In genomic region chr22:38243007-38243775, GRCh38 we compare ENCODE assay signal across 10 cellular contexts. TPM values are rescaled to one million over a fixed set of nuclear protein-coding genes. Genes with fewer than 3 reads are reported as not detected.
DNase-seq lines count a peak whose midpoint lies in the region; ATAC-seq and TF ChIP-seq lines count a peak whose summit lies in the region.
"Had no signal": no experiment of that assay in that cellular context is flagged by ENCODE, and none has a peak within 500 bp of the region (broad histone marks: within the 10 kb centered on the region; RNA-seq: fewer than 3 reads in every experiment).

No MANE protein-coding gene starts in this region.

- no peak for ATAC-seq in activated naive CD4-positive, alpha-beta T cell treated with anti-CD3 and anti-CD28 coated beads, Interleukin-2, amount 50 U/mL, for 72 hours
- ATAC-seq in lower lobe of right lung (peak; percentile 17 to 68), aorta (ENCODE audit: low FRiP score) (peak; percentile 17), HG03097 (IDR thresholded peaks at IDR 0.05; ENCODE audit: low FRiP score, unreplicated experiment) (no peak), HG02588 (IDR thresholded peaks at IDR 0.05; ENCODE audit: unreplicated experiment) (no peak)
- ATAC-seq in stimulated activated naive CD8-positive, alpha-beta T cell treated with anti-CD3 and anti-CD28 coated beads, Interleukin-15, Interleukin-2, amounts not matched to agents 100 U/mL and 50 U/mL, for 24 hours: no peak

- H3K36me3 Mint-ChIP-seq in activated naive CD4-positive, alpha-beta T cell treated with anti-CD3 and anti-CD28 coated beads, Interleukin-2, amount 50 U/mL, for 72 hours: no peaks in the 10 kb centered on the region

- H3K9me3 ChIP-seq in lower lobe of right lung (no peaks in the 10 kb centered on the region), aorta (ENCODE audit: control insufficient read depth, low read length) (no peaks in the 10 kb centered on the region)

- H3K27me3 ChIP-seq in brain microvascular endothelial cell (replicated peaks): no peaks in the 10 kb centered on the region
- no peaks in the 10 kb centered on the region for H3K27me3 ChIP-seq in lower lobe of right lung (ENCODE audit: low read depth)
- no peaks in the 10 kb centered on the region for H3K27me3 ChIP-seq in aorta (ENCODE audit: control insufficient read depth in 1 of 2, insufficient read depth in 2 of 2, low read length in 1 of 2)

- no peak for DNase-seq in activated naive CD4-positive, alpha-beta T cell treated with anti-CD3 and anti-CD28 coated beads, Interleukin-2, amount 50 U/mL, for 72 hours (ENCODE audit: low spot score in 2 of 2)
- DNase-seq in activated naive CD4-positive, alpha-beta T cell treated with Interleukin-2 at 50 U/mL for 16 hours: no peak
- DNase-seq in brain microvascular endothelial cell (peak; percentile 49), lower lobe of right lung (no peak), aorta (no peak)
- no peak for DNase-seq in stimulated activated naive CD8-positive, alpha-beta T cell treated with anti-CD3 and anti-CD28 coated beads, Interleukin-15, Interleukin-2, amounts not matched to agents 100 U/mL and 50 U/mL, for 24 hours
- DNase-seq: foreskin melanocyte had no signal

- peak overlapping the region; percentile 44 to 77 for H3K27ac Mint-ChIP-seq in activated naive CD4-positive, alpha-beta T cell treated with anti-CD3 and anti-CD28 coated beads, Interleukin-2, amount 50 U/mL, for 72 hours

- intact Hi-C loops in lower lobe of right lung (cut with DNase I): no loop called here
- intact Hi-C loops in aorta (cut with DNase I): no loop called here

- 55 to 63% methylated on average over 20 of the region's 20 CpGs for WGBS in aorta, 2 donors

- TF ChIP-seq CTCF in brain microvascular endothelial cell (IDR thresholded peaks at IDR 0.05; ENCODE audit: low read depth, low read length, missing control alignments) (no peak), lower lobe of right lung (IDR thresholded peaks at IDR 0.05) (no peak)

- no peaks in the 10 kb centered on the region for H3K9me3 Mint-ChIP-seq in activated naive CD4-positive, alpha-beta T cell treated with anti-CD3 and anti-CD28 coated beads, Interleukin-2, amount 50 U/mL, for 72 hours

- H3K4me1 ChIP-seq in lower lobe of right lung (peaks cover 41% of the 10 kb centered on the region), aorta (ENCODE audit: control insufficient read depth in 1 of 2, insufficient read depth in 2 of 2, low read length in 2 of 2) (peaks cover 0 to 5% of the 10 kb centered on the region in 2 donors)

- no peak overlapping the region for H3K4me3 ChIP-seq in brain microvascular endothelial cell (ENCODE audit: low read depth, low read length)
- no peak overlapping the region for H3K4me3 ChIP-seq in lower lobe of right lung
- no peak overlapping the region for H3K4me3 ChIP-seq in aorta (ENCODE audit: low read length in 2 of 2)

- H3K27ac ChIP-seq in brain microvascular endothelial cell: peak overlapping the region; percentile 45
- H3K27ac ChIP-seq in lower lobe of right lung: peak overlapping the region; percentile 47
- H3K27ac ChIP-seq in aorta (ENCODE audit: low read depth in 1 of 2, low read length in 2 of 2): no peak overlapping the region
- H3K27ac ChIP-seq: 22Rv1 had no signal

- H3K36me3 ChIP-seq in brain microvascular endothelial cell (replicated peaks) (peaks cover 37% of the 10 kb centered on the region), lower lobe of right lung (peaks cover 47% of the 10 kb centered on the region), aorta (ENCODE audit: control insufficient read depth in 1 of 2, insufficient read depth in 2 of 2, low read length in 1 of 2) (no peaks in the 10 kb centered on the region)

- in situ Hi-C loops in brain microvascular endothelial cell (cut with HindIII; ENCODE audit: low pct_ligation_motif_present, low sequenced_read_pairs): no loop called here

RNA-seq across cellular contexts. Expression of gene TMEM184B, which starts 29.6 kb away (rescaled TPM):
- total RNA-seq in activated naive CD4-positive, alpha-beta T cell treated with anti-CD3 and anti-CD28 coated beads, Interleukin-2, amount 50 U/mL, for 72 hours: 10 to 100 TPM; 21.4 to 22.0 TPM
- 77.7 TPM for total RNA-seq in lower lobe of right lung
- 10 to 100 TPM; 96.3 to 96.9 TPM for total RNA-seq in aorta
- 10 to 100 TPM; 17.2 to 46.8 TPM for polyA plus RNA-seq in aorta

RNA-seq across cellular contexts. Expression of gene MAFF, which starts 41.4 kb away (rescaled TPM):
- total RNA-seq in activated naive CD4-positive, alpha-beta T cell treated with anti-CD3 and anti-CD28 coated beads, Interleukin-2, amount 50 U/mL, for 72 hours: 10 to 100 TPM; 12.4 to 21.2 TPM
- total RNA-seq in lower lobe of right lung (41.3 TPM), aorta (100 to 1,000 TPM in 1 of 2 donors, 10 to 100 TPM in 1; 73.1 to 145 TPM)
- polyA plus RNA-seq in aorta: 10 to 100 TPM; 57.4 to 86.8 TPM

Comparison
In these comparisons a context has a peak if more than half of its experiments do, and no peak if none do; other contexts are left out.
1. ATAC-seq: peak in lower lobe of right lung (2 of 2) and aorta (single experiment); none in activated naive CD4-positive, alpha-beta T cell treated with anti-CD3 and anti-CD28 coated beads, Interleukin-2, amount 50 U/mL, for 72 hours (0 of 2), HG03097 (single experiment), HG02588 (single experiment) and stimulated activated naive CD8-positive, alpha-beta T cell treated with anti-CD3 and anti-CD28 coated beads, Interleukin-15, Interleukin-2, amounts not matched to agents 100 U/mL and 50 U/mL, for 24 hours (single experiment).
2. H3K27ac ChIP-seq: peak in brain microvascular endothelial cell (single experiment) and lower lobe of right lung (single experiment); none in aorta (0 of 2).